ENCODE assay signal across 8 cellular contexts in genomic region chr14:64338616-64339316, GRCh38. TPM values are rescaled to one million over a fixed set of nuclear protein-coding genes. Genes with fewer than 3 reads are reported as not detected.
DNase-seq lines count a peak whose midpoint lies in the region; ATAC-seq and TF ChIP-seq lines count a peak whose summit lies in the region.

No MANE protein-coding gene starts in this region.

- H3K9ac ChIP-seq in OCI-LY3 (ENCODE audit: low read length): peak overlapping the region; percentile 96

- DNase-seq in DMS 273 treated with DMSO at 0.1 percent for 48 hours (lab: John Stamatoyannopoulos, UW) (peak; percentile 99), HuH-7.5 (ENCODE audit: low spot score) (peak; percentile 86), activated T-cell treated with anti-CD3 and anti-CD28 coated beads for 24 hours (ENCODE audit: low read depth) (peak; percentile 90), epithelial cell of esophagus (ENCODE audit: low read depth) (peak; percentile 99)
- DNase-seq in stimulated activated CD8-positive, alpha-beta memory T cell treated with anti-CD3 and anti-CD28 coated beads, Interleukin-2, amount 100 ng/mL, for 48 hours (ENCODE audit: low read depth in 2 of 2): peak; percentile 85 to 87

- peaks cover 21% of the 10 kb centered on the region for H3K4me1 ChIP-seq in OCI-LY3 (ENCODE audit: low read length)
- peaks cover 13% of the 10 kb centered on the region for H3K4me1 ChIP-seq in mononuclear cell (ENCODE audit: insufficient read depth, low read length)

- peaks cover 15% of the 10 kb centered on the region for H3K79me2 ChIP-seq in OCI-LY3 (ENCODE audit: low read length)

- H3K27me3 ChIP-seq in OCI-LY3 (ENCODE audit: low read depth, low read length): no peaks in the 10 kb centered on the region
- no peaks in the 10 kb centered on the region for H3K27me3 ChIP-seq in mononuclear cell (ENCODE audit: insufficient read depth, low read length)

- peak; percentile 90 for ATAC-seq in GM21528 (IDR thresholded peaks at IDR 0.05; ENCODE audit: low FRiP score, unreplicated experiment)

- H2AFZ ChIP-seq in OCI-LY3 (ENCODE audit: low read depth, low read length): peak overlapping the region; percentile 89

- TF ChIP-seq CTCF in OCI-LY3 (IDR thresholded peaks at IDR 0.05; ENCODE audit: low read depth, low read length): no peak
- no peak for TF ChIP-seq CTCF in epithelial cell of esophagus (IDR thresholded peaks at IDR 0.05; ENCODE audit: insufficient read depth, low read depth, low read length, missing control alignments)

- peak overlapping the region; percentile 75 for H3K27ac ChIP-seq in OCI-LY3 (ENCODE audit: low read length)

- H3K4me3 ChIP-seq in OCI-LY3 (ENCODE audit: low read length): peak overlapping the region; percentile 95
- H3K4me3 ChIP-seq in epithelial cell of esophagus (ENCODE audit: low read length): peak overlapping the region; percentile 79
- peak overlapping the region; percentile 51 for H3K4me3 ChIP-seq in mononuclear cell (ENCODE audit: low read length)

- peaks cover 5% of the 10 kb centered on the region for H3K36me3 ChIP-seq in OCI-LY3 (replicated peaks; ENCODE audit: low read depth, low read length)

- H4K20me1 ChIP-seq in OCI-LY3 (ENCODE audit: insufficient read depth, low read length): no peaks in the 10 kb centered on the region

- peak overlapping the region; percentile 83 for H3K4me2 ChIP-seq in OCI-LY3 (ENCODE audit: low read length)

- H3K9me3 ChIP-seq in OCI-LY3 (ENCODE audit: insufficient read depth, low read length) (peaks cover 9% of the 10 kb centered on the region; the same call in 1 of the 2 replicates), mononuclear cell (ENCODE audit: low read depth, low read length) (no peaks in the 10 kb centered on the region)

RNA-seq across cellular contexts. Expression of gene ESR2, which starts 44.6 kb away (rescaled TPM):
- total RNA-seq in mononuclear cell: 1.3 TPM

RNA-seq across cellular contexts. Expression of gene MTHFD1, which starts 49.4 kb away (rescaled TPM):
- 9.0 TPM for total RNA-seq in mononuclear cell

Comparison
In these comparisons a context has a peak if more than half of its experiments do, and no peak if none do; other contexts are left out.
1. Peak in every context shown above with its lines: DNase-seq, ATAC-seq, H3K4me3 ChIP-seq and H3K27ac ChIP-seq.